Comparison of ENCODE assay signal across 2 cellular contexts in genomic region chr1:41883507-41883906, GRCh38.
TF ChIP-seq lines count a peak whose summit lies in the region.

No MANE protein-coding gene starts in this region.

TF ChIP-seq in GM12891, 5 proteins besides CTCF, POLR2A, EP300 and RAD21:
- TF ChIP-seq POU2F2 (IDR thresholded peaks at IDR 0.05; ENCODE audit: low read depth, low read length) (no peak), POLR2AphosphoS5 (IDR thresholded peaks at IDR 0.05; ENCODE audit: low read depth, low read length) (no peak), PAX5 (IDR thresholded peaks at IDR 0.05; ENCODE audit: insufficient read depth, low read length, severe bottlenecking) (no peak), TAF1 (IDR thresholded peaks at IDR 0.05; ENCODE audit: low read depth, low read length) (no peak), SPI1 (IDR thresholded peaks at IDR 0.05; ENCODE audit: low read depth, low read length) (no peak)

TF ChIP-seq in GM12878, 131 proteins besides CTCF, POLR2A, EP300 and RAD21:
- TF ChIP-seq STAT1 (conservative IDR thresholded peaks at IDR 0.05) (no peak), SKIL (IDR thresholded peaks at IDR 0.05; ENCODE audit: low read depth, poor library complexity, severe bottlenecking) (no peak), TCF12 (IDR thresholded peaks at IDR 0.05; ENCODE audit: low read depth, low read length) (no peak), HDAC6 (IDR thresholded peaks at IDR 0.05; ENCODE audit: unreplicated experiment) (no peak), BACH1 (IDR thresholded peaks at IDR 0.05; ENCODE audit: borderline replicate concordance) (no peak), NFYA (IDR thresholded peaks at IDR 0.05; ENCODE audit: borderline replicate concordance, low read depth, low read length) (no peak), EED (IDR thresholded peaks at IDR 0.05; ENCODE audit: low read depth) (no peak), SPI1 (IDR thresholded peaks at IDR 0.05; ENCODE audit: borderline replicate concordance, insufficient read depth, low read depth, low read length) (no peak), RELB (IDR thresholded peaks at IDR 0.05; ENCODE audit: low read depth) (no peak), NKRF (conservative IDR thresholded peaks at IDR 0.05) (no peak), RFX5 (IDR thresholded peaks at IDR 0.05; ENCODE audit: low read depth, low read length) (no peak), NBN (IDR thresholded peaks at IDR 0.05) (no peak)
